Comparison of ENCODE assay signal across 20 cellular contexts in the genomic region with DNA sequence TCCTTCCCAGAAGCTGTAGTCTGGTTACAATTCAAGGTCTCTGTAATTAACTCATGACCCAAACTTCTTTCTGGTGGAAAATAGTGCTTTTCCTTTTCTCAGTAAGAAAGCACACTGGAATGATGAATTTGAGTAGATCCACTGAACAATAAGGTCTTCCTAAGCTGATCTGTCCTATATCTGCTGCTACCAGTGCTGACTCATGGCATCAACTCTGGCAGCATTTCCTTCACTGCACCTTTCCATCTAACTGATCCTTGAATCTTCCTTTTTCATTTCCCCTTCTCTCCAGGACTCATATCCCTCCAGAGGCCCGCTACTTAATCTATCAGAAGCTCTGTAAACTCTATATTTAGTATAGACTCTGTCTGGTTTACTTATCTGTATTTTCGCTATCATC.
DNase-seq lines count a peak whose midpoint lies in the region; ATAC-seq and TF ChIP-seq lines count a peak whose summit lies in the region.
"Had no signal": no experiment of that assay in that cellular context is flagged by ENCODE, and none has a peak within 500 bp of the region (broad histone marks: within the 10 kb centered on the region; RNA-seq: fewer than 3 reads in every experiment).

No MANE protein-coding gene starts in this region.

- H3K4me1 ChIP-seq in GM23248 (ENCODE audit: insufficient read depth): 0 out of 2 replicates have a peak, but pooled peaks cover 3% of the 10 kb centered on the region
- H3K4me1 ChIP-seq: A549, Caco-2 had no signal

- no peaks in the 10 kb centered on the region for H3K9me3 ChIP-seq in GM23248 (ENCODE audit: low read depth)
- H3K9me3 ChIP-seq: A549, Caco-2 had no signal

- in situ Hi-C loops in GM23248 (cut with MboI): no loop called here

- no peak overlapping the region for H3K4me3 Mint-ChIP-seq in brain
- no peak overlapping the region for H3K4me3 Mint-ChIP-seq in activated naive CD4-positive, alpha-beta T cell treated with anti-CD3 and anti-CD28 coated beads, Interleukin-2, amount 10 ng/mL, durations not matched to agents 7 days and 5 days
- H3K4me3 Mint-ChIP-seq: CD4-positive, alpha-beta T cell; H9 had no signal

- peak; percentile 6 for DNase-seq in GM23248
- peak; percentile 33 for DNase-seq in OCI-M1 (lab: John Stamatoyannopoulos, UW)
- peak; percentile 28 for DNase-seq in iris pigment epithelial cell (ENCODE audit: low read depth)
- no peak for DNase-seq in activated naive CD4-positive, alpha-beta T cell treated with anti-CD3 and anti-CD28 coated beads, Interleukin-2, amount 10 ng/mL, durations not matched to agents 7 days and 5 days
- no peak for DNase-seq in GF-D8 (lab: John Stamatoyannopoulos, UW)
- DNase-seq in Kasumi-1 (lab: John Stamatoyannopoulos, UW): no peak
- DNase-seq: Caco-2; CD4-positive, alpha-beta T cell; H9; NCI-H1048; NCI-H1436 treated with DMSO at 0.1 percent for 48 hours; NCI-H2029 treated with DMSO at 0.1 percent for 48 hours; NCI-H2171 treated with DMSO at 0.1 percent for 48 hours; NCI-H446; NCI-H69; SIG-M5 had no signal

- no peak overlapping the region for H2AFZ ChIP-seq in GM23248

- no peaks in the 10 kb centered on the region for H3K79me2 ChIP-seq in GM23248 (ENCODE audit: insufficient read depth)

- H3F3A ChIP-seq in GM23248 (ENCODE audit: insufficient read depth): no peaks in the 10 kb centered on the region

- H3K27ac Mint-ChIP-seq in brain: peak overlapping the region in 3 of 5 experiments; percentile 12 to 78 (median 65)
- no peak overlapping the region for H3K27ac Mint-ChIP-seq in activated naive CD4-positive, alpha-beta T cell treated with anti-CD3 and anti-CD28 coated beads, Interleukin-2, amount 10 ng/mL, durations not matched to agents 7 days and 5 days
- H3K27ac Mint-ChIP-seq: CD4-positive, alpha-beta T cell had no signal

- H3K36me3 ChIP-seq in GM23248 (ENCODE audit: low read depth): no peaks in the 10 kb centered on the region

- 78 to 79% methylated on average over 2 of the region's 2 CpGs for WGBS in GM23248 (ENCODE audit: low coverage in 1 of 2, low lambda C conversion rate in 2 of 2, missing lambda C conversion rate in 2 of 2), 2 experiments

- H3K27me3 ChIP-seq in GM23248 (replicated peaks; ENCODE audit: insufficient read depth): no peaks in the 10 kb centered on the region

- no peak overlapping the region for H3K9ac ChIP-seq in GM23248
- H3K9ac ChIP-seq: KMS-11 had no signal

- no peaks in the 10 kb centered on the region for H4K20me1 ChIP-seq in GM23248 (ENCODE audit: insufficient read depth)

- H3K27me3 Mint-ChIP-seq in brain: no peaks in the 10 kb centered on the region
- H3K27me3 Mint-ChIP-seq in activated naive CD4-positive, alpha-beta T cell treated with anti-CD3 and anti-CD28 coated beads, Interleukin-2, amount 10 ng/mL, durations not matched to agents 7 days and 5 days: no peaks in the 10 kb centered on the region
- H3K27me3 Mint-ChIP-seq: CD4-positive, alpha-beta T cell had no signal

- no peaks in the 10 kb centered on the region for H3K9me2 ChIP-seq in GM23248 (ENCODE audit: insufficient read depth)

- H3K4me1 Mint-ChIP-seq in brain: peaks cover 21% of the 10 kb centered on the region
- no peaks in the 10 kb centered on the region for H3K4me1 Mint-ChIP-seq in activated naive CD4-positive, alpha-beta T cell treated with anti-CD3 and anti-CD28 coated beads, Interleukin-2, amount 10 ng/mL, durations not matched to agents 7 days and 5 days

- H3K9me3 Mint-ChIP-seq in brain: peaks cover 0 to under 1% (median 0%) of the 10 kb centered on the region in 5 experiments
- no peaks in the 10 kb centered on the region for H3K9me3 Mint-ChIP-seq in activated naive CD4-positive, alpha-beta T cell treated with anti-CD3 and anti-CD28 coated beads, Interleukin-2, amount 10 ng/mL, durations not matched to agents 7 days and 5 days
- H3K9me3 Mint-ChIP-seq: CD4-positive, alpha-beta T cell; H9 had no signal

- H3K27ac ChIP-seq in GM23248: no peak overlapping the region
- H3K27ac ChIP-seq: A549, KMS-11 had no signal

- ATAC-seq in GM21528 (IDR thresholded peaks at IDR 0.05; ENCODE audit: low FRiP score, unreplicated experiment): no peak

- H3K4me3 ChIP-seq in GM23248: no peak overlapping the region
- H3K4me3 ChIP-seq: A549 had no signal

- H3K36me3 Mint-ChIP-seq in brain: no peaks in the 10 kb centered on the region
- no peaks in the 10 kb centered on the region for H3K36me3 Mint-ChIP-seq in activated naive CD4-positive, alpha-beta T cell treated with anti-CD3 and anti-CD28 coated beads, Interleukin-2, amount 10 ng/mL, durations not matched to agents 7 days and 5 days

- CTCF ChIA-PET in activated naive CD4-positive, alpha-beta T cell treated with anti-CD3 and anti-CD28 coated beads, Interleukin-2, amount 10 ng/mL, durations not matched to agents 7 days and 5 days (lab: Charles Lee): interaction anchor here (1.3 kb wide), 1 partner anchor 120 kb away, joined by 3 read pairs; no protein-coding TSS in a partner anchor

- TF ChIP-seq CTCF in brain (conservative IDR thresholded peaks at IDR 0.05): no peak

- H3K4me2 ChIP-seq in GM23248 (ENCODE audit: unreplicated experiment): no peak overlapping the region
- H3K4me2 ChIP-seq: A549, KMS-11 had no signal

Comparison
In these comparisons a context has a peak if more than half of its experiments do, and no peak if none do; other contexts are left out.
1. DNase-seq: peak in GM23248 (single experiment), OCI-M1 (single experiment) and iris pigment epithelial cell (single experiment); none in activated naive CD4-positive, alpha-beta T cell treated with anti-CD3 and anti-CD28 coated beads, Interleukin-2, amount 10 ng/mL, durations not matched to agents 7 days and 5 days (single experiment), GF-D8 (single experiment) and Kasumi-1 (0 of 2).